12 cellular contexts compared by ENCODE assay signal in the genomic region with DNA sequence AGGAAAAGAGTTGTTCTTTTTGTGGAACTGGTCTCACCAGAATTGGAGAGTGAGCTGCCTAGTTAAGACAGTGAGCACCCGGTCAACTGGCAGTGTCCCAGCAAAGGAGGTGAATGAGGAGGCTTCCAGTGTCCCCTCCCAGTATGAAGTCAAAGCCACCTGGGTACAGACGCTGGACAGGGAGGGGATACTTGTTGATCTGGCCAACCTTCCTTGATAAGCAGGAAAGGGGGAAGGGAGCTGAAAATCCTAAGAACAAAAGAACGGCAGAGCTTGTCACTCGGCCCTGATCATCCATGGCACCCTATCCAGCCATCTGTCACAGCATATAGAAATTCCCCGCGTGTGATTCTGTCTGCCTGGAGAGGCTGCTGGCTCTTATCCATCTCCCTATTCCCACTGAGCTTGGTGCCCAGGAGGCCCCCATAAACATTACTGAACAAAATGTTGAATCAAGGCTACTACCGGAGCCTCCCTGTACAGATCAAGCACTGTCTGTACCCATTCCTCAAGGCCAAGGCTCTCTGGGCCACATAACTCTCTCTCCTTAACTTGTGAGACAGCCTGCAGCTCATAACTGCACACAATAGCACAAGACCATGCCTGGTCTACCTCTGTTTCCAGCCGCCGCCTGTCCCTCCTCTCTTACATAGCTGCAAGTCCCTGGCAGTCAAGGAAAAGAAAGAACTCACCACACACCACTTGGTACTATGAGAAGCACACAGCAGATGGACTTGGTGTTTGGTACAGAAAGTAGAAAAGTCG.
A peak's percentile ranks its signal among the peaks of the same experiment; 100 is the strongest.
DNase-seq lines count a peak whose midpoint lies in the region; ATAC-seq, FAIRE-seq and TF ChIP-seq lines count a peak whose summit lies in the region.
"Had no signal": no experiment of that assay in that cellular context is flagged by ENCODE, and none has a peak within 500 bp of the region (broad histone marks: within the 10 kb centered on the region; RNA-seq: fewer than 3 reads in every experiment).

No MANE protein-coding gene starts in this region.

- H3K4me1 ChIP-seq in neural progenitor cell = peaks cover 67% of the 10 kb centered on the region
- peaks cover 9 to 11% of the 10 kb centered on the region in 2 donors for H3K4me1 ChIP-seq in kidney (ENCODE audit: control insufficient read depth in 1 of 2, insufficient read depth in 1 of 2, low read depth in 1 of 2, low read length in 2 of 2)

- no peaks in the 10 kb centered on the region for H3K9me3 Mint-ChIP-seq in neural progenitor cell

- H3K9ac ChIP-seq in neural progenitor cell = no peak overlapping the region
- H3K9ac ChIP-seq in kidney (ENCODE audit: low read length in 2 of 2) = no peak overlapping the region

- peaks cover 8% of the 10 kb centered on the region for H3K36me3 Mint-ChIP-seq in neural progenitor cell

- H3K4me3 ChIP-seq in dorsolateral prefrontal cortex (no peak overlapping the region), neural progenitor cell (no peak overlapping the region), kidney (ENCODE audit: low read length in 2 of 2) (no peak overlapping the region)
- H3K4me3 ChIP-seq: GM12878 had no signal

- H2AFZ ChIP-seq in neural progenitor cell (replicated peaks) = no peak overlapping the region

- H3F3A ChIP-seq in neural progenitor cell (ENCODE audit: low read depth) = peaks cover 36% of the 10 kb centered on the region

- H3K36me3 ChIP-seq in neural progenitor cell = no peaks in the 10 kb centered on the region
- no peaks in the 10 kb centered on the region for H3K36me3 ChIP-seq in kidney (ENCODE audit: control insufficient read depth in 1 of 2, insufficient read depth in 2 of 2, low read length in 2 of 2)

- H3K27me3 ChIP-seq in dorsolateral prefrontal cortex (no peaks in the 10 kb centered on the region), neural progenitor cell (no peaks in the 10 kb centered on the region)

- DNase-seq in D341Med (ENCODE audit: low spot score) (peak; percentile 62), NCI-H1694 (lab: John Stamatoyannopoulos, UW) (peak; percentile 93), dorsolateral prefrontal cortex (peak in 1 of 10 donors; percentile 53), neural progenitor cell (ENCODE audit: low spot score) (no peak), kidney (no peak), AML-193 (lab: John Stamatoyannopoulos, UW) (no peak)
- no peak for DNase-seq in stimulated activated CD4-positive, alpha-beta T cell treated with anti-CD3 and anti-CD28 coated beads, Interleukin-4, amount 100 ng/mL, for 24 hours
- DNase-seq: activated CD4-positive, alpha-beta T cell treated with anti-CD3 and anti-CD28 coated beads, Interleukin-2, amount 50 U/mL, for 4 hours; Calu3; stimulated activated CD4-positive, alpha-beta T cell treated with anti-CD3 and anti-CD28 coated beads, Interleukin-1b, Interleukin-23, amount 100 ng/mL, for 48 hours had no signal

- H3K27me3 Mint-ChIP-seq in neural progenitor cell (ENCODE audit: insufficient read depth, low read depth) = peaks cover 14% of the 10 kb centered on the region

- no peak overlapping the region for H3K27ac Mint-ChIP-seq in neural progenitor cell

- intact Hi-C loops in dorsolateral prefrontal cortex (cut with DNase I) = loop anchor here in 1 of 2 donors (5.0 kb wide), 1 partner anchor 38 kb away; no protein-coding TSS in a partner anchor
- intact Hi-C loops in kidney (cut with DNase I) = no loop called here

- H4K20me1 ChIP-seq in neural progenitor cell (ENCODE audit: low read depth) = peaks cover 96% of the 10 kb centered on the region

- TF ChIP-seq CTCF in dorsolateral prefrontal cortex (IDR thresholded peaks at IDR 0.05 in 54 of 56, conservative IDR thresholded peaks at IDR 0.05 in 2 of 56; ENCODE audit: low read depth in 1 of 56, partially characterized antibody in 56 of 56) (no peak), neural progenitor cell (IDR thresholded peaks at IDR 0.05) (no peak), kidney (IDR thresholded peaks at IDR 0.05; ENCODE audit: borderline replicate concordance, extremely low read depth, insufficient read depth) (no peak)

- peaks cover 90% of the 10 kb centered on the region for H3K79me2 ChIP-seq in neural progenitor cell (ENCODE audit: low read depth)

- no peak for ATAC-seq in GM18868 (IDR thresholded peaks at IDR 0.05; ENCODE audit: unreplicated experiment)
- ATAC-seq: GM12878 had no signal

- FAIRE-seq in kidney (lab: Jason Lieb, UNC) = no peak
- FAIRE-seq: GM12878 had no signal

- H3K4me2 ChIP-seq in neural progenitor cell = peak overlapping the region; percentile 1

- H3K9me3 ChIP-seq in neural progenitor cell (ENCODE audit: low read depth) (no peaks in the 10 kb centered on the region), kidney (ENCODE audit: control insufficient read depth in 1 of 2, low read length in 2 of 2) (no peaks in the 10 kb centered on the region)

- H3K4me1 Mint-ChIP-seq in neural progenitor cell = peaks cover 77% of the 10 kb centered on the region

- H3K4me3 Mint-ChIP-seq in neural progenitor cell = no peak overlapping the region

- H3K27ac ChIP-seq in dorsolateral prefrontal cortex = peak overlapping the region in 48 of 59 donors; percentile 3 to 77 (median 46)
- no peak overlapping the region for H3K27ac ChIP-seq in neural progenitor cell
- peak overlapping the region in 1 of 2 donors; percentile 7 for H3K27ac ChIP-seq in kidney (ENCODE audit: low read depth in 2 of 2, low read length in 2 of 2)

Comparison
In these comparisons a context has a peak if more than half of its experiments do, and no peak if none do; other contexts are left out.
1. DNase-seq: peak in D341Med (single experiment) and NCI-H1694 (single experiment); none in neural progenitor cell (single experiment), kidney (single experiment), stimulated activated CD4-positive, alpha-beta T cell treated with anti-CD3 and anti-CD28 coated beads, Interleukin-4, amount 100 ng/mL, for 24 hours (single experiment) and AML-193 (0 of 2).